In the genomic region with DNA sequence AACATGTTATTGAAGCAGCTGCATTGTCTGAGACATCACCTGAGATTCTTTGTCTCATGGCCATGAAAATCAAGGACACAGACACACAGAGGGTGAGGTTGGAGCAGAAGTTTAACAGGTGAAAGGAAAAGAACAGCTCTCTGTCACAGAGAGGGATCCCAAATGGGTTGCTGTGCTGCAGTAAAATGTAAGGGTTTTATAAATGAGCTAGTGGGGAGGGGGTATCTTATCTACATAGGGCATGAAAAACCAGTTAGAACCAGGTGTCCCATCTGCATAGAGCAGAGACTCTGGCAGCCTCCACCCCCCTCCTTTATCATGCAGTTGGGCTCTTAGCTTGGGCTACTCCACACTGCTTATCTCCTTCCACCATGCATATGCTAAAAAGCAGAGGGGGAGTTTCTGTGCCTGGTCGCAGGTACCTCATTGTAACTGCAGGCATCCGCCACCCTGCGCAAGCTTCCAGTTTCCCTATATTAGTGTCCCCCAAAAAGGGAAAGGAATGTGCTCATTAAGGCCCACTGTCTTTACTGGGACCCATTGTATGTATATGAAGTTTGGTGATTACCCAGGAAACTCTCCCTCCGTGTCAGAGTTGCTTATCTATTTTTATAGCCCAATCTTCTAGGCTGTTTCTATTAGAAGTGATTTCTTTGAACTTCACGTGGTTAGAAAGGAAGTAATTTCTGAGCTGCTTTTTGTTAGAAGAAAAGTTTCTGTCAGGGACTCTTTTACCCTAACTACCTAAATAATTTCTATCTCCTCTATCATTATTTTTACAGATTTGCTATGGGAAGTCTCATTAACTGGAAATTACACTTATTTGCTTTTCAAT, we compare ENCODE assay signal across 1 cellular context.
TF ChIP-seq lines count a peak whose summit lies in the region.

No MANE protein-coding gene starts in this region.

TF ChIP-seq in K562, 482 proteins besides CTCF, POLR2A, EP300 and RAD21 (continued from another document and continues in another):
- TF ChIP-seq, protein P1, sequence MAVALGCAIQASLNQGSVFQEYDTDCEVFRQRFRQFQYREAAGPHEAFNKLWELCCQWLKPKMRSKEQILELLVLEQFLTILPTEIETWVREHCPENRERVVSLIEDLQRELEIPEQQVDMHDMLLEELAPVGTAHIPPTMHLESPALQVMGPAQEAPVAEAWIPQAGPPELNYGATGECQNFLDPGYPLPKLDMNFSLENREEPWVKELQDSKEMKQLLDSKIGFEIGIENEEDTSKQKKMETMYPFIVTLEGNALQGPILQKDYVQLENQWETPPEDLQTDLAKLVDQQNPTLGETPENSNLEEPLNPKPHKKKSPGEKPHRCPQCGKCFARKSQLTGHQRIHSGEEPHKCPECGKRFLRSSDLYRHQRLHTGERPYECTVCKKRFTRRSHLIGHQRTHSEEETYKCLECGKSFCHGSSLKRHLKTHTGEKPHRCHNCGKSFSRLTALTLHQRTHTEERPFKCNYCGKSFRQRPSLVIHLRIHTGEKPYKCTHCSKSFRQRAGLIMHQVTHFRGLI (CRISPR knock-in tag; IDR thresholded peaks at IDR 0.05), result 0 out of 2 replicates have a peak, but pooled peaks have one; percentile 23
- TF ChIP-seq RB1 (IDR thresholded peaks at IDR 0.05; ENCODE audit: low read depth) (peak; percentile 38; the same call in 1 of the 2 replicates), HDAC3 (IDR thresholded peaks at IDR 0.05; ENCODE audit: borderline replicate concordance, partially characterized antibody) (peak; percentile 83), CC2D1A (IDR thresholded peaks at IDR 0.05) (peak; percentile 95; the same call in 1 of the 2 replicates), SMAD1 (IDR thresholded peaks at IDR 0.05; ENCODE audit: low read depth, low read length, partially characterized antibody) (peak; percentile 73), BCOR (IDR thresholded peaks at IDR 0.05) (peak; percentile 83), TAF1 (IDR thresholded peaks at IDR 0.05; ENCODE audit: control insufficient read depth, extremely low read depth, insufficient read depth, low read length, severe bottlenecking) (peak; percentile 53), CBFA2T2 (conservative IDR thresholded peaks at IDR 0.05) (peak; percentile 99), PRPF4 (IDR thresholded peaks at IDR 0.05; ENCODE audit: insufficient read depth, low read depth, low read length, poor library complexity, severe bottlenecking) (no peak), TEAD1 (CRISPR knock-in tag; IDR thresholded peaks at IDR 0.05) (peak in 1 of 2 experiments; percentile 71; a peak in 2 of 4 replicates), FOXM1 (IDR thresholded peaks at IDR 0.05; ENCODE audit: low read depth) (peak; percentile 92), FOXM1 (CRISPR knock-in tag; IDR thresholded peaks at IDR 0.05; ENCODE audit: low read depth) (no peak), SMARCA5 (IDR thresholded peaks at IDR 0.05) (no peak; the same call in 1 of the 2 replicates), PHB2 (IDR thresholded peaks at IDR 0.05; ENCODE audit: low read depth) (peak; percentile 87; the same call in 1 of the 2 replicates), CBX8 (IDR thresholded peaks at IDR 0.05; ENCODE audit: borderline replicate concordance, extremely low read depth, low read depth, low read length, poor library complexity, severe bottlenecking) (no peak), ETV1 (tag; conservative IDR thresholded peaks at IDR 0.05; ENCODE audit: low read depth) (peak; percentile 40; the same call in 1 of the 2 replicates), ATF7 (IDR thresholded peaks at IDR 0.05) (peak; percentile 76), KLF13 (tag; IDR thresholded peaks at IDR 0.05; ENCODE audit: borderline replicate concordance, low read depth) (peak; percentile 42; the same call in 1 of the 2 replicates), PHF20 (IDR thresholded peaks at IDR 0.05; ENCODE audit: partially characterized antibody) (no peak), CBX3 (IDR thresholded peaks at IDR 0.05; ENCODE audit: borderline replicate concordance in 1 of 2, low read length in 2 of 2) (peak in 1 of 2 experiments; percentile 93; a peak in 2 of 3 replicates), ADNP (tag; IDR thresholded peaks at IDR 0.05) (peak; percentile 62; the same call in 1 of the 2 replicates), BACH1 (tag; IDR thresholded peaks at IDR 0.05) (peak; percentile 73; the same call in 1 of the 2 replicates), TAL1 (IDR thresholded peaks at IDR 0.05) (peak; percentile 97), NR2C1 (IDR thresholded peaks at IDR 0.05) (0 out of 2 replicates have a peak, but pooled peaks have one; percentile 16), NR2C1 (tag; IDR thresholded peaks at IDR 0.05) (no peak), NRF1 (conservative IDR thresholded peaks at IDR 0.05 in 1 of 2, IDR thresholded peaks at IDR 0.05 in 1 of 2) (peak; percentile 82 to 86), HNRNPLL (IDR thresholded peaks at IDR 0.05; ENCODE audit: low read depth, low read length, poor library complexity, severe bottlenecking) (no peak), TARDBP (IDR thresholded peaks at IDR 0.05) (peak; percentile 72; the same call in 1 of the 2 replicates), NR3C1 (CRISPR knock-in tag; IDR thresholded peaks at IDR 0.05) (no peak), ZNF766 (CRISPR knock-in tag; conservative IDR thresholded peaks at IDR 0.05) (peak; percentile 83; the same call in 1 of the 2 replicates), PML (IDR thresholded peaks at IDR 0.05; ENCODE audit: low read length) (peak; percentile 96), CHD2 (IDR thresholded peaks at IDR 0.05; ENCODE audit: low read depth, low read length) (peak; percentile 30; the same call in 1 of the 2 replicates), MYC (IDR thresholded peaks at IDR 0.05; ENCODE audit: low read depth, low read length) (peak; percentile 72), MYC (CRISPR knock-in tag; IDR thresholded peaks at IDR 0.05; ENCODE audit: borderline replicate concordance, low read depth) (no peak)
- TF ChIP-seq, protein P2, sequence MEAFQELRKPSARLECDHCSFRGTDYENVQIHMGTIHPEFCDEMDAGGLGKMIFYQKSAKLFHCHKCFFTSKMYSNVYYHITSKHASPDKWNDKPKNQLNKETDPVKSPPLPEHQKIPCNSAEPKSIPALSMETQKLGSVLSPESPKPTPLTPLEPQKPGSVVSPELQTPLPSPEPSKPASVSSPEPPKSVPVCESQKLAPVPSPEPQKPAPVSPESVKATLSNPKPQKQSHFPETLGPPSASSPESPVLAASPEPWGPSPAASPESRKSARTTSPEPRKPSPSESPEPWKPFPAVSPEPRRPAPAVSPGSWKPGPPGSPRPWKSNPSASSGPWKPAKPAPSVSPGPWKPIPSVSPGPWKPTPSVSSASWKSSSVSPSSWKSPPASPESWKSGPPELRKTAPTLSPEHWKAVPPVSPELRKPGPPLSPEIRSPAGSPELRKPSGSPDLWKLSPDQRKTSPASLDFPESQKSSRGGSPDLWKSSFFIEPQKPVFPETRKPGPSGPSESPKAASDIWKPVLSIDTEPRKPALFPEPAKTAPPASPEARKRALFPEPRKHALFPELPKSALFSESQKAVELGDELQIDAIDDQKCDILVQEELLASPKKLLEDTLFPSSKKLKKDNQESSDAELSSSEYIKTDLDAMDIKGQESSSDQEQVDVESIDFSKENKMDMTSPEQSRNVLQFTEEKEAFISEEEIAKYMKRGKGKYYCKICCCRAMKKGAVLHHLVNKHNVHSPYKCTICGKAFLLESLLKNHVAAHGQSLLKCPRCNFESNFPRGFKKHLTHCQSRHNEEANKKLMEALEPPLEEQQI (IDR thresholded peaks at IDR 0.05), result peak; percentile 87
- TF ChIP-seq, protein P3, sequence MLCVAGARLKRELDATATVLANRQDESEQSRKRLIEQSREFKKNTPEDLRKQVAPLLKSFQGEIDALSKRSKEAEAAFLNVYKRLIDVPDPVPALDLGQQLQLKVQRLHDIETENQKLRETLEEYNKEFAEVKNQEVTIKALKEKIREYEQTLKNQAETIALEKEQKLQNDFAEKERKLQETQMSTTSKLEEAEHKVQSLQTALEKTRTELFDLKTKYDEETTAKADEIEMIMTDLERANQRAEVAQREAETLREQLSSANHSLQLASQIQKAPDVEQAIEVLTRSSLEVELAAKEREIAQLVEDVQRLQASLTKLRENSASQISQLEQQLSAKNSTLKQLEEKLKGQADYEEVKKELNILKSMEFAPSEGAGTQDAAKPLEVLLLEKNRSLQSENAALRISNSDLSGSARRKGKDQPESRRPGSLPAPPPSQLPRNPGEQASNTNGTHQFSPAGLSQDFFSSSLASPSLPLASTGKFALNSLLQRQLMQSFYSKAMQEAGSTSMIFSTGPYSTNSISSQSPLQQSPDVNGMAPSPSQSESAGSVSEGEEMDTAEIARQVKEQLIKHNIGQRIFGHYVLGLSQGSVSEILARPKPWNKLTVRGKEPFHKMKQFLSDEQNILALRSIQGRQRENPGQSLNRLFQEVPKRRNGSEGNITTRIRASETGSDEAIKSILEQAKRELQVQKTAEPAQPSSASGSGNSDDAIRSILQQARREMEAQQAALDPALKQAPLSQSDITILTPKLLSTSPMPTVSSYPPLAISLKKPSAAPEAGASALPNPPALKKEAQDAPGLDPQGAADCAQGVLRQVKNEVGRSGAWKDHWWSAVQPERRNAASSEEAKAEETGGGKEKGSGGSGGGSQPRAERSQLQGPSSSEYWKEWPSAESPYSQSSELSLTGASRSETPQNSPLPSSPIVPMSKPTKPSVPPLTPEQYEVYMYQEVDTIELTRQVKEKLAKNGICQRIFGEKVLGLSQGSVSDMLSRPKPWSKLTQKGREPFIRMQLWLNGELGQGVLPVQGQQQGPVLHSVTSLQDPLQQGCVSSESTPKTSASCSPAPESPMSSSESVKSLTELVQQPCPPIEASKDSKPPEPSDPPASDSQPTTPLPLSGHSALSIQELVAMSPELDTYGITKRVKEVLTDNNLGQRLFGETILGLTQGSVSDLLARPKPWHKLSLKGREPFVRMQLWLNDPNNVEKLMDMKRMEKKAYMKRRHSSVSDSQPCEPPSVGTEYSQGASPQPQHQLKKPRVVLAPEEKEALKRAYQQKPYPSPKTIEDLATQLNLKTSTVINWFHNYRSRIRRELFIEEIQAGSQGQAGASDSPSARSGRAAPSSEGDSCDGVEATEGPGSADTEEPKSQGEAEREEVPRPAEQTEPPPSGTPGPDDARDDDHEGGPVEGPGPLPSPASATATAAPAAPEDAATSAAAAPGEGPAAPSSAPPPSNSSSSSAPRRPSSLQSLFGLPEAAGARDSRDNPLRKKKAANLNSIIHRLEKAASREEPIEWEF (CRISPR knock-in tag; IDR thresholded peaks at IDR 0.05), result peak; percentile 64; the same call in 1 of the 2 replicates
- TF ChIP-seq, protein P4, sequence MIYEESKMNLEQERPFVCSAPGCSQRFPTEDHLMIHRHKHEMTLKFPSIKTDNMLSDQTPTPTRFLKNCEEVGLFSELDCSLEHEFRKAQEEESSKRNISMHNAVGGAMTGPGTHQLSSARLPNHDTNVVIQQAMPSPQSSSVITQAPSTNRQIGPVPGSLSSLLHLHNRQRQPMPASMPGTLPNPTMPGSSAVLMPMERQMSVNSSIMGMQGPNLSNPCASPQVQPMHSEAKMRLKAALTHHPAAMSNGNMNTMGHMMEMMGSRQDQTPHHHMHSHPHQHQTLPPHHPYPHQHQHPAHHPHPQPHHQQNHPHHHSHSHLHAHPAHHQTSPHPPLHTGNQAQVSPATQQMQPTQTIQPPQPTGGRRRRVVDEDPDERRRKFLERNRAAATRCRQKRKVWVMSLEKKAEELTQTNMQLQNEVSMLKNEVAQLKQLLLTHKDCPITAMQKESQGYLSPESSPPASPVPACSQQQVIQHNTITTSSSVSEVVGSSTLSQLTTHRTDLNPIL (CRISPR knock-in tag; IDR thresholded peaks at IDR 0.05), result no peak
- TF ChIP-seq, protein P5, sequence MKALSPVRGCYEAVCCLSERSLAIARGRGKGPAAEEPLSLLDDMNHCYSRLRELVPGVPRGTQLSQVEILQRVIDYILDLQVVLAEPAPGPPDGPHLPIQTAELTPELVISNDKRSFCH (CRISPR knock-in tag; IDR thresholded peaks at IDR 0.05), result no peak
- TF ChIP-seq, protein P5 (tag; IDR thresholded peaks at IDR 0.05), result peak; percentile 89
- TF ChIP-seq, protein P6, sequence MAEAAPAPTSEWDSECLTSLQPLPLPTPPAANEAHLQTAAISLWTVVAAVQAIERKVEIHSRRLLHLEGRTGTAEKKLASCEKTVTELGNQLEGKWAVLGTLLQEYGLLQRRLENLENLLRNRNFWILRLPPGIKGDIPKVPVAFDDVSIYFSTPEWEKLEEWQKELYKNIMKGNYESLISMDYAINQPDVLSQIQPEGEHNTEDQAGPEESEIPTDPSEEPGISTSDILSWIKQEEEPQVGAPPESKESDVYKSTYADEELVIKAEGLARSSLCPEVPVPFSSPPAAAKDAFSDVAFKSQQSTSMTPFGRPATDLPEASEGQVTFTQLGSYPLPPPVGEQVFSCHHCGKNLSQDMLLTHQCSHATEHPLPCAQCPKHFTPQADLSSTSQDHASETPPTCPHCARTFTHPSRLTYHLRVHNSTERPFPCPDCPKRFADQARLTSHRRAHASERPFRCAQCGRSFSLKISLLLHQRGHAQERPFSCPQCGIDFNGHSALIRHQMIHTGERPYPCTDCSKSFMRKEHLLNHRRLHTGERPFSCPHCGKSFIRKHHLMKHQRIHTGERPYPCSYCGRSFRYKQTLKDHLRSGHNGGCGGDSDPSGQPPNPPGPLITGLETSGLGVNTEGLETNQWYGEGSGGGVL (CRISPR knock-in tag; IDR thresholded peaks at IDR 0.05), result no peak
- TF ChIP-seq, protein P7, sequence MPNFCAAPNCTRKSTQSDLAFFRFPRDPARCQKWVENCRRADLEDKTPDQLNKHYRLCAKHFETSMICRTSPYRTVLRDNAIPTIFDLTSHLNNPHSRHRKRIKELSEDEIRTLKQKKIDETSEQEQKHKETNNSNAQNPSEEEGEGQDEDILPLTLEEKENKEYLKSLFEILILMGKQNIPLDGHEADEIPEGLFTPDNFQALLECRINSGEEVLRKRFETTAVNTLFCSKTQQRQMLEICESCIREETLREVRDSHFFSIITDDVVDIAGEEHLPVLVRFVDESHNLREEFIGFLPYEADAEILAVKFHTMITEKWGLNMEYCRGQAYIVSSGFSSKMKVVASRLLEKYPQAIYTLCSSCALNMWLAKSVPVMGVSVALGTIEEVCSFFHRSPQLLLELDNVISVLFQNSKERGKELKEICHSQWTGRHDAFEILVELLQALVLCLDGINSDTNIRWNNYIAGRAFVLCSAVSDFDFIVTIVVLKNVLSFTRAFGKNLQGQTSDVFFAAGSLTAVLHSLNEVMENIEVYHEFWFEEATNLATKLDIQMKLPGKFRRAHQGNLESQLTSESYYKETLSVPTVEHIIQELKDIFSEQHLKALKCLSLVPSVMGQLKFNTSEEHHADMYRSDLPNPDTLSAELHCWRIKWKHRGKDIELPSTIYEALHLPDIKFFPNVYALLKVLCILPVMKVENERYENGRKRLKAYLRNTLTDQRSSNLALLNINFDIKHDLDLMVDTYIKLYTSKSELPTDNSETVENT (CRISPR knock-in tag; IDR thresholded peaks at IDR 0.05), result no peak
